In the genomic region with DNA sequence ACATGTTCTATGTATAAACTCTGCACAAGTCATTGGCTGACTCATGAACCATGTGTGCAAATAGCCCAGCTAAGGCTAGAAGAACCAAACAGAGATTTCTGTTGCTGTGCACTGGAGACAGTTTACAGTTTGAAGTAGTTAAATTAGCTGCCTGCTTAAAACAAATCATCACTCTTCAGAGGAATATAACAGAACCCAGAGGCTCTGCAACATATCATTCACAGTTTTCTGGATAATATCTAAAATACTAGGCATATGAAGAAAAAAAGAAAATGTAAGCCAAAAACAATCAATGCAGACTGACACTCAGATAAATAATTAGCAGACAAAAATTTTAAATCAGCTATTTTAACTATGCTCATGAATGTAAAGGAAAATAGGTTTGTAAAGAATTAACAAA, we compare ENCODE assay signal across 7 cellular contexts.
"Had no signal": no experiment of that assay in that cellular context is flagged by ENCODE, and none has a peak within 500 bp of the region (broad histone marks: within the 10 kb centered on the region; RNA-seq: fewer than 3 reads in every experiment).

No MANE protein-coding gene starts in this region.

- H3K4me3 ChIP-seq: GM23248, HAP-1, K562 had no signal

- H3K9ac ChIP-seq: GM23248 had no signal

- FAIRE-seq: HTR-8/SVneo, K562 had no signal

- H2AFZ ChIP-seq: GM23248 had no signal

- H3K9me3 ChIP-seq: HAP-1 had no signal

- DNase-seq: GM23248, GOT3, H7, IMR-90 had no signal

- H3K36me3 ChIP-seq: HAP-1 had no signal

- H3K27ac ChIP-seq: GM23248 had no signal
